ENCODE assay signal across 9 cellular contexts in genomic region chr19:45645068-45645630, GRCh38. TPM values are rescaled to one million over a fixed set of nuclear protein-coding genes. Genes with fewer than 3 reads are reported as not detected.
DNase-seq lines count a peak whose midpoint lies in the region; ATAC-seq and TF ChIP-seq lines count a peak whose summit lies in the region.
"Had no signal": no experiment of that assay in that cellular context is flagged by ENCODE, and none has a peak within 500 bp of the region (broad histone marks: within the 10 kb centered on the region; RNA-seq: fewer than 3 reads in every experiment).

No MANE protein-coding gene starts in this region.

- DNase-seq in BJ (ENCODE audit: low read depth), result no peak
- DNase-seq in MM.1S, result no peak
- DNase-seq in cardiac fibroblast (ENCODE audit: low read depth in 2 of 2), result no peak
- DNase-seq in naive thymus-derived CD8-positive, alpha-beta T cell, result no peak
- no peak for DNase-seq in omental fat pad (ENCODE audit: low spot score)
- DNase-seq in NCI-H187 (lab: John Stamatoyannopoulos, UW), result no peak
- no peak for DNase-seq in inferior parietal cortex (ENCODE audit: extremely low spot score)

- peak overlapping the region; percentile 77 for H3K4me2 ChIP-seq in MM.1S (ENCODE audit: low read depth, low read length)

- peaks cover 7% of the 10 kb centered on the region; the same call in 1 of the 2 replicates for H3K4me1 ChIP-seq in MM.1S (ENCODE audit: low read length)

- H3K79me2 ChIP-seq in MM.1S (ENCODE audit: low read length), result no peaks in the 10 kb centered on the region

- H3K36me3 Mint-ChIP-seq in naive thymus-derived CD8-positive, alpha-beta T cell, result no peaks in the 10 kb centered on the region

- peaks cover 0 to 6% (median 2%) of the 10 kb centered on the region in 5 donors for H3K27me3 Mint-ChIP-seq in naive thymus-derived CD8-positive, alpha-beta T cell

- no peaks in the 10 kb centered on the region for H3K27me3 ChIP-seq in BJ (ENCODE audit: control insufficient read depth, insufficient read depth, low read length)
- H3K27me3 ChIP-seq in MM.1S (replicated peaks; ENCODE audit: insufficient read depth, low read length), result peaks cover 6% of the 10 kb centered on the region; the same call in 1 of the 2 replicates

- no peaks in the 10 kb centered on the region for H3K9me3 ChIP-seq in MM.1S (replicated peaks; ENCODE audit: insufficient read depth, low read length)

- H3K9me2 ChIP-seq in MM.1S (replicated peaks; ENCODE audit: insufficient read depth, low read length), result no peaks in the 10 kb centered on the region

- H3K36me3 ChIP-seq in BJ (ENCODE audit: control insufficient read depth, insufficient read depth, low read length) (no peaks in the 10 kb centered on the region), MM.1S (replicated peaks; ENCODE audit: insufficient read depth, low read length) (no peaks in the 10 kb centered on the region)

- H3K4me1 Mint-ChIP-seq in naive thymus-derived CD8-positive, alpha-beta T cell, result peaks cover 28 to 51% (median 42%) of the 10 kb centered on the region in 4 donors

- no peak overlapping the region; the same call in 1 of the 2 replicates for H3K9ac ChIP-seq in MM.1S (ENCODE audit: low read length)

- H3K4me3 ChIP-seq in BJ (ENCODE audit: low read depth, low read length) (peak overlapping the region; percentile 37), MM.1S (ENCODE audit: low read length) (peak overlapping the region; percentile 66), cardiac fibroblast (replicated peaks in 1 of 2; ENCODE audit: low read depth in 2 of 2, low read length in 2 of 2) (peak overlapping the region; percentile 48 to 57)

- H2AFZ ChIP-seq in MM.1S (ENCODE audit: low read length), result peak overlapping the region; percentile 87

- H3K4me3 Mint-ChIP-seq in naive thymus-derived CD8-positive, alpha-beta T cell, result peak overlapping the region; percentile 77 to 89 (median 84)

- H3K9me3 Mint-ChIP-seq in naive thymus-derived CD8-positive, alpha-beta T cell, result no peaks in the 10 kb centered on the region

- ATAC-seq in naive thymus-derived CD8-positive, alpha-beta T cell, result peak; percentile 1
- ATAC-seq in omental fat pad (ENCODE audit: low FRiP score), result no peak
- no peak for ATAC-seq in GM21786 (IDR thresholded peaks at IDR 0.05; ENCODE audit: unreplicated experiment)

- H4K20me1 ChIP-seq in MM.1S (ENCODE audit: insufficient read depth, low read length), result no peaks in the 10 kb centered on the region

- H3K27ac Mint-ChIP-seq in naive thymus-derived CD8-positive, alpha-beta T cell, result peak overlapping the region in 6 of 10 donors; percentile 46 to 91 (median 76)

- CTCF ChIA-PET in BJ (lab: Yijun Ruan, JAX), result interaction anchor here (1.3 to 5.8 kb wide), 4 partner anchors 32 to 206 kb away, joined by 4 to 99 read pairs (median 11); partner anchors contain the start of gene GPR4

- TF ChIP-seq CTCF in BJ (IDR thresholded peaks at IDR 0.05; ENCODE audit: insufficient read depth, low read depth, low read length) (no peak), MM.1S (IDR thresholded peaks at IDR 0.05; ENCODE audit: low read length) (no peak), cardiac fibroblast (IDR thresholded peaks at IDR 0.05; ENCODE audit: low read depth, low read length) (no peak), omental fat pad (IDR thresholded peaks at IDR 0.05) (no peak)

- POLR2A ChIA-PET in BJ (lab: Charles Lee), result no interaction called here
- POLR2A ChIA-PET in naive thymus-derived CD8-positive, alpha-beta T cell (lab: Charles Lee), result interaction anchor here (1.0 to 1.3 kb wide), 2 partner anchors 14 to 35 kb away, joined by 4 to 5 read pairs; no protein-coding TSS in a partner anchor

- H3K27ac ChIP-seq in MM.1S (ENCODE audit: low read length), result no peak overlapping the region

- H3F3A ChIP-seq in MM.1S (ENCODE audit: insufficient read depth, low read length), result peaks cover 36% of the 10 kb centered on the region

RNA-seq across cellular contexts. Expression of gene EML2, which starts 6.0 kb away (rescaled TPM):
- polyA plus RNA-seq in BJ (2011; rRNA removed), result 20.2 and 30.4 TPM in 2 replicates
- polyA minus RNA-seq in BJ (2011; rRNA and poly(A)+ RNA removed), result 25.3 and 40.9 TPM in 2 replicates
- 10 to 100 TPM; 52.1 to 56.8 TPM for total RNA-seq in naive thymus-derived CD8-positive, alpha-beta T cell
- polyA plus RNA-seq in naive thymus-derived CD8-positive, alpha-beta T cell, result 10 to 100 TPM in 2 of 3 donors, 1 to 10 TPM in 1; 8.8 to 17.8 (median 11.5) TPM
- total RNA-seq in omental fat pad, result 10 to 100 TPM; 18.0 to 22.4 (median 19.9) TPM

RNA-seq across cellular contexts. Expression of gene GIPR, which starts 22.9 kb away (rescaled TPM):
- 0.54 and 1.1 TPM in 2 replicates for polyA plus RNA-seq in BJ (2011; rRNA removed)
- 1.5 and 1.8 TPM in 2 replicates for polyA minus RNA-seq in BJ (2011; rRNA and poly(A)+ RNA removed)
- 10 to 100 TPM in 1 of 2 experiments, 1 to 10 TPM in 1; 9.7 to 10.4 TPM for total RNA-seq in naive thymus-derived CD8-positive, alpha-beta T cell
- polyA plus RNA-seq in naive thymus-derived CD8-positive, alpha-beta T cell, result under 1 TPM in 2 of 3 donors, not detected in 1; 0.38 to 0.61 TPM
- 1 to 10 TPM; 1.1 to 8.7 (median 2.5) TPM for total RNA-seq in omental fat pad
- total RNA-seq: LHCN-M2 had no signal

RNA-seq across cellular contexts. Expression of gene GPR4, which starts 43.1 kb away (rescaled TPM):
- 0.06 and 0.12 TPM in 2 replicates for polyA plus RNA-seq in BJ (2011; rRNA removed)
- polyA minus RNA-seq in BJ (2011; rRNA and poly(A)+ RNA removed), result not detected in 2 replicates
- not detected for total RNA-seq in naive thymus-derived CD8-positive, alpha-beta T cell
- not detected for polyA plus RNA-seq in naive thymus-derived CD8-positive, alpha-beta T cell
- total RNA-seq in omental fat pad, result 10 to 100 TPM in 3 of 4 donors, 1 to 10 TPM in 1; 6.0 to 29.4 (median 12.0) TPM
- total RNA-seq: LHCN-M2 had no signal

RNA-seq across cellular contexts. Expression of gene SNRPD2, which starts 46.6 kb away (rescaled TPM):
- 518 and 777 TPM in 2 replicates for polyA plus RNA-seq in BJ (2011; rRNA removed)
- polyA minus RNA-seq in BJ (2011; rRNA and poly(A)+ RNA removed), result 49.9 and 112 TPM in 2 replicates
- total RNA-seq in naive thymus-derived CD8-positive, alpha-beta T cell, result 100 to 1,000 TPM; 395 to 410 TPM
- polyA plus RNA-seq in naive thymus-derived CD8-positive, alpha-beta T cell, result 1,000 to 10,000 TPM; 1,119 to 1,289 (median 1,220) TPM
- 100 to 1,000 TPM; 104 to 194 (median 148) TPM for total RNA-seq in omental fat pad

RNA-seq across cellular contexts. Expression of gene QPCTL, which starts 47.3 kb away (rescaled TPM):
- polyA plus RNA-seq in BJ (2011; rRNA removed), result 12.6 and 16.8 TPM in 2 replicates
- polyA minus RNA-seq in BJ (2011; rRNA and poly(A)+ RNA removed), result 12.7 and 16.2 TPM in 2 replicates
- total RNA-seq in naive thymus-derived CD8-positive, alpha-beta T cell, result 10 to 100 TPM in 1 of 2 experiments, 1 to 10 TPM in 1; 7.3 to 11.4 TPM
- polyA plus RNA-seq in naive thymus-derived CD8-positive, alpha-beta T cell, result 1 to 10 TPM in 2 of 3 donors, under 1 TPM in 1; 0.65 to 2.3 (median 1.6) TPM
- 1 to 10 TPM; 2.7 to 5.8 (median 5.2) TPM for total RNA-seq in omental fat pad

Comparison
In these comparisons a context has a peak if more than half of its experiments do, and no peak if none do; other contexts are left out.
1. ATAC-seq: peak in naive thymus-derived CD8-positive, alpha-beta T cell (2 of 2); none in omental fat pad (single experiment) and GM21786 (single experiment).
2. RNA of gene GPR4, which starts 43.1 kb away (total RNA-seq): 6.0 to 29.4 TPM in omental fat pad; not detected in naive thymus-derived CD8-positive, alpha-beta T cell; every median in the first group is over 4 times any median in the second.
3. Peak in every context shown above with its lines, with median percentiles within 50 percentile points of each other: H3K4me3 ChIP-seq.